In the genomic region with DNA sequence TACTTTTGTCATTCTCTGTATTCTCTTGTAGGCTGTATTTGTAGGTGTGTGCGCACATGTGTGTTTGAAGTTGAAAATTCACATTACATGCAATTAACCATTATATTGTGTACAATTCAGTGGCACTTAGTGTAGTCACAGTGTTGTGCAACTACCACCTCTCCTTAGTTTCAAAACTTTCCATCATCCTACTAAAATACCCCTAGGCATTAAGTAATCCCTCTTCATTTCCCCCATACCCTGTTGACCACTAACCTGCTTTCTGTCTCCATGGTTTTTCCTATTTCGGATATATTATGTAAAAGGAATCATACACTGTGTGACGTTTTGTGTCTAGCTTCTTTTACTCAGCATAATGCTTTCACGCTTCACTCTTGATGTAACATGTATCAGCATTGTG, we compare ENCODE assay signal across 2 cellular contexts.
TF ChIP-seq lines count a peak whose summit lies in the region.

No MANE protein-coding gene starts in this region.

TF ChIP-seq in A549, 52 proteins besides CTCF, POLR2A, EP300 and RAD21:
- TF ChIP-seq, protein P1, sequence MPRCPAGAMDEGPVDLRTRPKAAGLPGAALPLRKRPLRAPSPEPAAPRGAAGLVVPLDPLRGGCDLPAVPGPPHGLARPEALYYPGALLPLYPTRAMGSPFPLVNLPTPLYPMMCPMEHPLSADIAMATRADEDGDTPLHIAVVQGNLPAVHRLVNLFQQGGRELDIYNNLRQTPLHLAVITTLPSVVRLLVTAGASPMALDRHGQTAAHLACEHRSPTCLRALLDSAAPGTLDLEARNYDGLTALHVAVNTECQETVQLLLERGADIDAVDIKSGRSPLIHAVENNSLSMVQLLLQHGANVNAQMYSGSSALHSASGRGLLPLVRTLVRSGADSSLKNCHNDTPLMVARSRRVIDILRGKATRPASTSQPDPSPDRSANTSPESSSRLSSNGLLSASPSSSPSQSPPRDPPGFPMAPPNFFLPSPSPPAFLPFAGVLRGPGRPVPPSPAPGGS (IDR thresholded peaks at IDR 0.05): no peak
- no peak for TF ChIP-seq ZC3H11A (IDR thresholded peaks at IDR 0.05)
- TF ChIP-seq, protein P2, sequence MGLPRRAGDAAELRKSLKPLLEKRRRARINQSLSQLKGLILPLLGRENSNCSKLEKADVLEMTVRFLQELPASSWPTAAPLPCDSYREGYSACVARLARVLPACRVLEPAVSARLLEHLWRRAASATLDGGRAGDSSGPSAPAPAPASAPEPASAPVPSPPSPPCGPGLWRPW (IDR thresholded peaks at IDR 0.05): no peak
- TF ChIP-seq ESRRA (IDR thresholded peaks at IDR 0.05; ENCODE audit: borderline replicate concordance, low read length): no peak
- TF ChIP-seq HOXB13 (CRISPR knock-in tag; IDR thresholded peaks at IDR 0.05; ENCODE audit: low read depth): no peak
- TF ChIP-seq, protein P3, sequence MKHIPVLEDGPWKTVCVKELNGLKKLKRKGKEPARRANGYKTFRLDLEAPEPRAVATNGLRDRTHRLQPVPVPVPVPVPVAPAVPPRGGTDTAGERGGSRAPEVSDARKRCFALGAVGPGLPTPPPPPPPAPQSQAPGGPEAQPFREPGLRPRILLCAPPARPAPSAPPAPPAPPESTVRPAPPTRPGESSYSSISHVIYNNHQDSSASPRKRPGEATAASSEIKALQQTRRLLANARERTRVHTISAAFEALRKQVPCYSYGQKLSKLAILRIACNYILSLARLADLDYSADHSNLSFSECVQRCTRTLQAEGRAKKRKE (CRISPR knock-in tag; IDR thresholded peaks at IDR 0.05; ENCODE audit: low read depth): no peak
- TF ChIP-seq HOXB5 (CRISPR knock-in tag; IDR thresholded peaks at IDR 0.05): no peak
- TF ChIP-seq TP53 (CRISPR knock-in tag; IDR thresholded peaks at IDR 0.05): no peak
- TF ChIP-seq RFX5 (IDR thresholded peaks at IDR 0.05): no peak
- TF ChIP-seq BHLHE40 (IDR thresholded peaks at IDR 0.05; ENCODE audit: low read depth, low read length): no peak
- TF ChIP-seq, protein P4, sequence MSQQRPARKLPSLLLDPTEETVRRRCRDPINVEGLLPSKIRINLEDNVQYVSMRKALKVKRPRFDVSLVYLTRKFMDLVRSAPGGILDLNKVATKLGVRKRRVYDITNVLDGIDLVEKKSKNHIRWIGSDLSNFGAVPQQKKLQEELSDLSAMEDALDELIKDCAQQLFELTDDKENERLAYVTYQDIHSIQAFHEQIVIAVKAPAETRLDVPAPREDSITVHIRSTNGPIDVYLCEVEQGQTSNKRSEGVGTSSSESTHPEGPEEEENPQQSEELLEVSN (IDR thresholded peaks at IDR 0.05; ENCODE audit: borderline replicate concordance, low read depth): no peak
- TF ChIP-seq, protein P5, sequence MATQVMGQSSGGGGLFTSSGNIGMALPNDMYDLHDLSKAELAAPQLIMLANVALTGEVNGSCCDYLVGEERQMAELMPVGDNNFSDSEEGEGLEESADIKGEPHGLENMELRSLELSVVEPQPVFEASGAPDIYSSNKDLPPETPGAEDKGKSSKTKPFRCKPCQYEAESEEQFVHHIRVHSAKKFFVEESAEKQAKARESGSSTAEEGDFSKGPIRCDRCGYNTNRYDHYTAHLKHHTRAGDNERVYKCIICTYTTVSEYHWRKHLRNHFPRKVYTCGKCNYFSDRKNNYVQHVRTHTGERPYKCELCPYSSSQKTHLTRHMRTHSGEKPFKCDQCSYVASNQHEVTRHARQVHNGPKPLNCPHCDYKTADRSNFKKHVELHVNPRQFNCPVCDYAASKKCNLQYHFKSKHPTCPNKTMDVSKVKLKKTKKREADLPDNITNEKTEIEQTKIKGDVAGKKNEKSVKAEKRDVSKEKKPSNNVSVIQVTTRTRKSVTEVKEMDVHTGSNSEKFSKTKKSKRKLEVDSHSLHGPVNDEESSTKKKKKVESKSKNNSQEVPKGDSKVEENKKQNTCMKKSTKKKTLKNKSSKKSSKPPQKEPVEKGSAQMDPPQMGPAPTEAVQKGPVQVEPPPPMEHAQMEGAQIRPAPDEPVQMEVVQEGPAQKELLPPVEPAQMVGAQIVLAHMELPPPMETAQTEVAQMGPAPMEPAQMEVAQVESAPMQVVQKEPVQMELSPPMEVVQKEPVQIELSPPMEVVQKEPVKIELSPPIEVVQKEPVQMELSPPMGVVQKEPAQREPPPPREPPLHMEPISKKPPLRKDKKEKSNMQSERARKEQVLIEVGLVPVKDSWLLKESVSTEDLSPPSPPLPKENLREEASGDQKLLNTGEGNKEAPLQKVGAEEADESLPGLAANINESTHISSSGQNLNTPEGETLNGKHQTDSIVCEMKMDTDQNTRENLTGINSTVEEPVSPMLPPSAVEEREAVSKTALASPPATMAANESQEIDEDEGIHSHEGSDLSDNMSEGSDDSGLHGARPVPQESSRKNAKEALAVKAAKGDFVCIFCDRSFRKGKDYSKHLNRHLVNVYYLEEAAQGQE (IDR thresholded peaks at IDR 0.05): no peak
- TF ChIP-seq HEYL (CRISPR knock-in tag; IDR thresholded peaks at IDR 0.05): no peak
- TF ChIP-seq EHMT2 (IDR thresholded peaks at IDR 0.05; ENCODE audit: low read depth): no peak
- TF ChIP-seq MAFK (IDR thresholded peaks at IDR 0.05; ENCODE audit: partially characterized antibody): no peak
- TF ChIP-seq NPAS2 (CRISPR knock-in tag; IDR thresholded peaks at IDR 0.05; ENCODE audit: borderline replicate concordance): no peak
- TF ChIP-seq FOXS1 (CRISPR knock-in tag; IDR thresholded peaks at IDR 0.05): no peak

TF ChIP-seq in HepG2, 621 proteins besides CTCF, POLR2A, EP300 and RAD21 (continued from another document):
- TF ChIP-seq, protein P6, sequence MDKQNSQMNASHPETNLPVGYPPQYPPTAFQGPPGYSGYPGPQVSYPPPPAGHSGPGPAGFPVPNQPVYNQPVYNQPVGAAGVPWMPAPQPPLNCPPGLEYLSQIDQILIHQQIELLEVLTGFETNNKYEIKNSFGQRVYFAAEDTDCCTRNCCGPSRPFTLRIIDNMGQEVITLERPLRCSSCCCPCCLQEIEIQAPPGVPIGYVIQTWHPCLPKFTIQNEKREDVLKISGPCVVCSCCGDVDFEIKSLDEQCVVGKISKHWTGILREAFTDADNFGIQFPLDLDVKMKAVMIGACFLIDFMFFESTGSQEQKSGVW (CRISPR knock-in tag; IDR thresholded peaks at IDR 0.05; ENCODE audit: borderline replicate concordance): no peak
